ENCODE assay signal across 20 cellular contexts in the genomic region with DNA sequence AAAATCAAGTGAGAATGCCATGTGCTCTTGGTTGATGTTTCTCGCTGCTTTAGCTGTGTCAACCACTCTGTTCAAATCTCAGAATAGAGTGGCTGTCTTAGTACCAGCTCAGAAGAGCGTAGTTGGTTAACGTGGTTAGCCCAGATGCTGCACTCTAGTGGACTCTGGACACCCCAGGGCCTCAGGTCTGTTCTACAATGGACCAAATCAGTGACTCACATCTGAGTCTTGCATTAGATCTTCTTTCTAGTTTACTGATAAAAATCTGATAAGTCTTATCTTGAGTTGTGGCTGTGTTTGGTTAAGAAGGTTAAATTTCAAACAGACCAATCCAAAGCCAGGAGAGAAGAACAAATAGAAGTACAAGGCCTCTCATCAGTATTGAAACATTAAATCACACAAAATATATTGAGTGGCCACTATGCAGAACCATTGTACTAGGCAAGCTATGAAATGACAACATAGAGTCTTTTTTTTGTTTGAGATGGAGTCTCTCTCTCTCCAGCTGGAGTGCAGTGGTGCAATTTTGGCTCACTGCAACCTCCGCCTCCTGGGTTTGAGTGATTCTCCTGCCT.
DNase-seq lines count a peak whose midpoint lies in the region; ATAC-seq, FAIRE-seq and TF ChIP-seq lines count a peak whose summit lies in the region.
"Had no signal": no experiment of that assay in that cellular context is flagged by ENCODE, and none has a peak within 500 bp of the region (broad histone marks: within the 10 kb centered on the region; RNA-seq: fewer than 3 reads in every experiment).

No MANE protein-coding gene starts in this region.

- peaks cover 17% of the 10 kb centered on the region for H3K4me1 ChIP-seq in HepG2 (ENCODE audit: insufficient read depth, low read length)

- H3K27ac Mint-ChIP-seq in stimulated activated naive CD8-positive, alpha-beta T cell treated with anti-CD3 and anti-CD28 coated beads, Interleukin-15, amount 100 ng/mL, for 72 hours = no peak overlapping the region
- H3K27ac Mint-ChIP-seq: activated naive CD4-positive, alpha-beta T cell treated with anti-CD3 and anti-CD28 coated beads, Interleukin-2, amount 50 U/mL, for 72 hours; memory B cell had no signal

- H3K9me3 ChIP-seq in HepG2 (ENCODE audit: low read length) = no peaks in the 10 kb centered on the region
- H3K9me3 ChIP-seq: ovary, thoracic aorta had no signal

- ATAC-seq in stimulated activated naive CD8-positive, alpha-beta T cell treated with anti-CD3 and anti-CD28 coated beads, Interleukin-15, Interleukin-2, amounts not matched to agents 100 U/mL and 50 U/mL, for 24 hours = peak; percentile 25
- ATAC-seq in stimulated activated naive CD8-positive, alpha-beta T cell treated with anti-CD3 and anti-CD28 coated beads, Interleukin-15, amount 100 ng/mL, for 72 hours = no peak
- peak; percentile 80 for ATAC-seq in HepG2
- no peak for ATAC-seq in GM18907 (IDR thresholded peaks at IDR 0.05; ENCODE audit: unreplicated experiment)
- no peak for ATAC-seq in GM19455 (IDR thresholded peaks at IDR 0.05; ENCODE audit: unreplicated experiment)
- no peak for ATAC-seq in HG02870 (IDR thresholded peaks at IDR 0.05; ENCODE audit: unreplicated experiment)
- ATAC-seq: activated naive CD4-positive, alpha-beta T cell treated with anti-CD3 and anti-CD28 coated beads, Interleukin-2, amount 50 U/mL, for 72 hours; esophagus mucosa had no signal

- H3K36me3 ChIP-seq in HepG2 (replicated peaks in 1 of 2; ENCODE audit: control insufficient read depth in 1 of 2, insufficient read depth in 2 of 2, low read length in 2 of 2) = no peaks in the 10 kb centered on the region
- H3K36me3 ChIP-seq: ovary, thoracic aorta had no signal

- WGBS in HepG2 (ENCODE audit: low lambda C conversion rate) = 10% methylated on average over 4 of the region's 4 CpGs

- no peak for TF ChIP-seq EP300 in HepG2 (IDR thresholded peaks at IDR 0.05; ENCODE audit: low read depth in 2 of 2, low read length in 2 of 2)
- no peak for TF ChIP-seq EP300 in HepG2 (CRISPR knock-in tag; IDR thresholded peaks at IDR 0.05; ENCODE audit: borderline replicate concordance)

- peaks cover 22% of the 10 kb centered on the region for H3K4me1 Mint-ChIP-seq in stimulated activated naive CD8-positive, alpha-beta T cell treated with anti-CD3 and anti-CD28 coated beads, Interleukin-15, amount 100 ng/mL, for 72 hours

- H3K27me3 ChIP-seq in HepG2 (ENCODE audit: control insufficient read depth in 1 of 2, insufficient read depth in 2 of 2, low read length in 2 of 2) = no peaks in the 10 kb centered on the region; a peak in 1 of 5 replicates
- H3K27me3 ChIP-seq: ovary had no signal

- no peak overlapping the region for H3K9ac ChIP-seq in HepG2 (ENCODE audit: insufficient read depth, low read depth, low read length)

- DNase-seq in stimulated activated naive CD8-positive, alpha-beta T cell treated with anti-CD3 and anti-CD28 coated beads, Interleukin-15, Interleukin-2, amounts not matched to agents 100 U/mL and 50 U/mL, for 24 hours = no peak
- no peak for DNase-seq in stimulated activated naive CD8-positive, alpha-beta T cell treated with anti-CD3 and anti-CD28 coated beads, Interleukin-15, amount 100 ng/mL, for 72 hours
- DNase-seq in astrocyte of the hippocampus (ENCODE audit: low read depth, low spot score) (peak; percentile 16), HepG2 (ENCODE audit: low spot score) (peak; percentile 19), NCI-H187 treated with DMSO at 0.1 percent for 48 hours (lab: John Stamatoyannopoulos, UW) (no peak)
- DNase-seq: ACHN; cerebellar nuclear complex; DMS 273 treated with DMSO at 0.1 percent for 48 hours; Kasumi-1; NCI-H2029 treated with DMSO at 0.1 percent for 48 hours; ovary; stimulated activated CD4-positive, alpha-beta T cell treated with anti-CD3 and anti-CD28 coated beads, Interleukin-12 subunit alpha, Interleukin-12 subunit beta, amount 100 ng/mL, for 4 hours had no signal

- peak; percentile 31; the same call in 1 of the 2 replicates for TF ChIP-seq CTCF in HepG2 (CRISPR knock-in tag; IDR thresholded peaks at IDR 0.05)

- H2AFZ ChIP-seq in HepG2 (ENCODE audit: low read length) = no peak overlapping the region

- peak; percentile 26 for FAIRE-seq in HepG2 (lab: Jason Lieb, UNC)

- no peak overlapping the region for H3K4me3 ChIP-seq in HepG2 (replicated peaks in 1 of 3; ENCODE audit: insufficient read depth in 1 of 3, low read depth in 2 of 3, low read length in 3 of 3)
- H3K4me3 ChIP-seq: ovary, SK-N-MC, thoracic aorta had no signal

- BruUV-seq in HepG2 (replicated peaks; lab: Mats Ljungman, UMichigan) = no TSS peak

- no peak for TF ChIP-seq RAD21 in HepG2 (CRISPR knock-in tag; IDR thresholded peaks at IDR 0.05)

- no peaks in the 10 kb centered on the region for H3K9me3 Mint-ChIP-seq in stimulated activated naive CD8-positive, alpha-beta T cell treated with anti-CD3 and anti-CD28 coated beads, Interleukin-15, amount 100 ng/mL, for 72 hours
- H3K9me3 Mint-ChIP-seq: activated naive CD4-positive, alpha-beta T cell treated with anti-CD3 and anti-CD28 coated beads, Interleukin-2, amount 50 U/mL, for 72 hours; memory B cell had no signal

- TF ChIP-seq POLR2A in HepG2 (IDR thresholded peaks at IDR 0.05; ENCODE audit: insufficient read depth in 1 of 2, low read depth in 2 of 2, low read length in 2 of 2) = no peak

- intact Hi-C loops in HepG2 (cut with micrococcal nuclease; ENCODE audit: unreplicated experiment) = loop anchor here (5.0 to 10.0 kb wide), 2 partner anchors 173 to 449 kb away; no protein-coding TSS in a partner anchor

- no peak overlapping the region for H3K27ac ChIP-seq in HepG2 (ENCODE audit: extremely low read length, insufficient read depth, low read length)
- H3K27ac ChIP-seq: ovary, SK-N-MC, thoracic aorta had no signal

- in situ Hi-C loops in HepG2 (cut with HindIII; ENCODE audit: extremely low pct_ligation_motif_present, low pct_unique_long_range_greater_than_20kb) = loop anchor here (10.0 kb wide), 1 partner anchor 383 kb away; no protein-coding TSS in a partner anchor

- H4K20me1 ChIP-seq in HepG2 (ENCODE audit: insufficient read depth, low read length) = no peaks in the 10 kb centered on the region

- POLR2A ChIA-PET in HepG2 (lab: Yijun Ruan, JAX) = interaction anchor here (0.6 kb wide), 1 partner anchor 103 kb away, joined by 4 read pairs; no protein-coding TSS in a partner anchor

- H3K27me3 Mint-ChIP-seq in stimulated activated naive CD8-positive, alpha-beta T cell treated with anti-CD3 and anti-CD28 coated beads, Interleukin-15, amount 100 ng/mL, for 72 hours = peaks cover 6% of the 10 kb centered on the region
- H3K27me3 Mint-ChIP-seq: memory B cell had no signal

- CTCF ChIA-PET in HepG2 (lab: Yijun Ruan, JAX; ENCODE audit: low intra/inter-chr PET ratio, low total read pairs) = no interaction called here

- no peak overlapping the region for H3K4me2 ChIP-seq in HepG2 (ENCODE audit: low read depth, low read length)

- no peaks in the 10 kb centered on the region for H3K79me2 ChIP-seq in HepG2 (ENCODE audit: insufficient read depth, low read length)

- no peak overlapping the region for H3K4me3 Mint-ChIP-seq in stimulated activated naive CD8-positive, alpha-beta T cell treated with anti-CD3 and anti-CD28 coated beads, Interleukin-15, amount 100 ng/mL, for 72 hours
- H3K4me3 Mint-ChIP-seq: memory B cell had no signal

TF ChIP-seq in HepG2, 621 proteins besides CTCF, POLR2A, EP300 and RAD21:
- TF ChIP-seq SOX13 (IDR thresholded peaks at IDR 0.05) (no peak), SOX13 (CRISPR knock-in tag; conservative IDR thresholded peaks at IDR 0.05 in 1 of 2, IDR thresholded peaks at IDR 0.05 in 1 of 2) (0 out of 4 replicates have a peak, but pooled peaks of 1 of the 2 experiments have one; percentile 21), STAG1 (CRISPR knock-in tag; IDR thresholded peaks at IDR 0.05) (peak; percentile 15; the same call in 1 of the 2 replicates), FOSL2 (CRISPR knock-in tag; IDR thresholded peaks at IDR 0.05) (peak; percentile 66), GFI1 (CRISPR knock-in tag; IDR thresholded peaks at IDR 0.05; ENCODE audit: borderline replicate concordance) (no peak), GATA4 (IDR thresholded peaks at IDR 0.05; ENCODE audit: borderline replicate concordance, low read depth) (0 out of 2 replicates have a peak, but pooled peaks have one; percentile 20)
- TF ChIP-seq, protein P1, sequence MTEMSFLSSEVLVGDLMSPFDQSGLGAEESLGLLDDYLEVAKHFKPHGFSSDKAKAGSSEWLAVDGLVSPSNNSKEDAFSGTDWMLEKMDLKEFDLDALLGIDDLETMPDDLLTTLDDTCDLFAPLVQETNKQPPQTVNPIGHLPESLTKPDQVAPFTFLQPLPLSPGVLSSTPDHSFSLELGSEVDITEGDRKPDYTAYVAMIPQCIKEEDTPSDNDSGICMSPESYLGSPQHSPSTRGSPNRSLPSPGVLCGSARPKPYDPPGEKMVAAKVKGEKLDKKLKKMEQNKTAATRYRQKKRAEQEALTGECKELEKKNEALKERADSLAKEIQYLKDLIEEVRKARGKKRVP (CRISPR knock-in tag; IDR thresholded peaks at IDR 0.05) = no peak

Comparison
In these comparisons a context has a peak if more than half of its experiments do, and no peak if none do; other contexts are left out.
1. ATAC-seq: peak in stimulated activated naive CD8-positive, alpha-beta T cell treated with anti-CD3 and anti-CD28 coated beads, Interleukin-15, Interleukin-2, amounts not matched to agents 100 U/mL and 50 U/mL, for 24 hours (single experiment) and HepG2 (single experiment); none in stimulated activated naive CD8-positive, alpha-beta T cell treated with anti-CD3 and anti-CD28 coated beads, Interleukin-15, amount 100 ng/mL, for 72 hours (single experiment), GM18907 (single experiment), GM19455 (single experiment) and HG02870 (single experiment).
2. DNase-seq: peak in astrocyte of the hippocampus (single experiment) and HepG2 (single experiment); none in stimulated activated naive CD8-positive, alpha-beta T cell treated with anti-CD3 and anti-CD28 coated beads, Interleukin-15, Interleukin-2, amounts not matched to agents 100 U/mL and 50 U/mL, for 24 hours (single experiment), stimulated activated naive CD8-positive, alpha-beta T cell treated with anti-CD3 and anti-CD28 coated beads, Interleukin-15, amount 100 ng/mL, for 72 hours (0 of 2) and NCI-H187 treated with DMSO at 0.1 percent for 48 hours (single experiment).